Comparison of ENCODE assay signal across 1 cellular context in the genomic region with DNA sequence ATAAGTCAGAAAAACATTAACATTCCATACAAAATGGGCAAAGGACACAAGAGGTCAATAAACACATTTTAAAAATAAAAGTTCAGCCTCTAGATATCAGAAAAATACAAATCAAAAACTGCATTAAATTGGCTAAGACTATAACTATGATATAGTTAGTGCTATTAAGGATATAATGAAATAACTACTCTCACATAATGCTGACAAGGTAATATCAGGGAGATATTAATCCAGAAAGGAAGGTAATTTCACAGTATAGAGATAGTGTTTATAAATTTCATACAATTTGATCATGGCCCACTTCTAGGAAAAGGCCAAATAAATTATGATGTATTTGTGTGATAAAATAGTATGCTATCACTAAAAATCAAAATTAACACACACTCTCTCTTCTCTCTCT.
TF ChIP-seq lines count a peak whose summit lies in the region.

No MANE protein-coding gene starts in this region.

TF ChIP-seq in HEK293, 187 proteins besides CTCF, POLR2A, EP300 and RAD21 (continued from another document):
- no peak for TF ChIP-seq ZNF26 (tag by site-specific recombination; IDR thresholded peaks at IDR 0.05)
- no peak; the same call in 1 of the 2 replicates for TF ChIP-seq PRDM1 (tag by site-specific recombination; IDR thresholded peaks at IDR 0.05)
- no peak for TF ChIP-seq GLI4 (tag by site-specific recombination; IDR thresholded peaks at IDR 0.05)
- TF ChIP-seq, protein P1, sequence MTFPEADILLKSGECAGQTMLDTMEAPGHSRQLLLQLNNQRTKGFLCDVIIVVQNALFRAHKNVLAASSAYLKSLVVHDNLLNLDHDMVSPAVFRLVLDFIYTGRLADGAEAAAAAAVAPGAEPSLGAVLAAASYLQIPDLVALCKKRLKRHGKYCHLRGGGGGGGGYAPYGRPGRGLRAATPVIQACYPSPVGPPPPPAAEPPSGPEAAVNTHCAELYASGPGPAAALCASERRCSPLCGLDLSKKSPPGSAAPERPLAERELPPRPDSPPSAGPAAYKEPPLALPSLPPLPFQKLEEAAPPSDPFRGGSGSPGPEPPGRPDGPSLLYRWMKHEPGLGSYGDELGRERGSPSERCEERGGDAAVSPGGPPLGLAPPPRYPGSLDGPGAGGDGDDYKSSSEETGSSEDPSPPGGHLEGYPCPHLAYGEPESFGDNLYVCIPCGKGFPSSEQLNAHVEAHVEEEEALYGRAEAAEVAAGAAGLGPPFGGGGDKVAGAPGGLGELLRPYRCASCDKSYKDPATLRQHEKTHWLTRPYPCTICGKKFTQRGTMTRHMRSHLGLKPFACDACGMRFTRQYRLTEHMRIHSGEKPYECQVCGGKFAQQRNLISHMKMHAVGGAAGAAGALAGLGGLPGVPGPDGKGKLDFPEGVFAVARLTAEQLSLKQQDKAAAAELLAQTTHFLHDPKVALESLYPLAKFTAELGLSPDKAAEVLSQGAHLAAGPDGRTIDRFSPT (tag by site-specific recombination; IDR thresholded peaks at IDR 0.05) = no peak
- no peak for TF ChIP-seq ZNF544 (tag by site-specific recombination; IDR thresholded peaks at IDR 0.05)
- TF ChIP-seq ZNF514 (tag by site-specific recombination; IDR thresholded peaks at IDR 0.05) = no peak
- TF ChIP-seq ZNF24 (tag by site-specific recombination; IDR thresholded peaks at IDR 0.05) = no peak
- TF ChIP-seq, protein P2, sequence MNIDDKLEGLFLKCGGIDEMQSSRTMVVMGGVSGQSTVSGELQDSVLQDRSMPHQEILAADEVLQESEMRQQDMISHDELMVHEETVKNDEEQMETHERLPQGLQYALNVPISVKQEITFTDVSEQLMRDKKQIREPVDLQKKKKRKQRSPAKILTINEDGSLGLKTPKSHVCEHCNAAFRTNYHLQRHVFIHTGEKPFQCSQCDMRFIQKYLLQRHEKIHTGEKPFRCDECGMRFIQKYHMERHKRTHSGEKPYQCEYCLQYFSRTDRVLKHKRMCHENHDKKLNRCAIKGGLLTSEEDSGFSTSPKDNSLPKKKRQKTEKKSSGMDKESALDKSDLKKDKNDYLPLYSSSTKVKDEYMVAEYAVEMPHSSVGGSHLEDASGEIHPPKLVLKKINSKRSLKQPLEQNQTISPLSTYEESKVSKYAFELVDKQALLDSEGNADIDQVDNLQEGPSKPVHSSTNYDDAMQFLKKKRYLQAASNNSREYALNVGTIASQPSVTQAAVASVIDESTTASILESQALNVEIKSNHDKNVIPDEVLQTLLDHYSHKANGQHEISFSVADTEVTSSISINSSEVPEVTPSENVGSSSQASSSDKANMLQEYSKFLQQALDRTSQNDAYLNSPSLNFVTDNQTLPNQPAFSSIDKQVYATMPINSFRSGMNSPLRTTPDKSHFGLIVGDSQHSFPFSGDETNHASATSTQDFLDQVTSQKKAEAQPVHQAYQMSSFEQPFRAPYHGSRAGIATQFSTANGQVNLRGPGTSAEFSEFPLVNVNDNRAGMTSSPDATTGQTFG (tag by site-specific recombination; IDR thresholded peaks at IDR 0.05; ENCODE audit: borderline replicate concordance) = no peak
- TF ChIP-seq ZNF112 (tag by site-specific recombination; IDR thresholded peaks at IDR 0.05) = no peak
- no peak for TF ChIP-seq ZNF184 (tag by site-specific recombination; IDR thresholded peaks at IDR 0.05)
- no peak for TF ChIP-seq ZNF404 (tag by site-specific recombination; IDR thresholded peaks at IDR 0.05)
- peak; percentile 16; the same call in 1 of the 2 replicates for TF ChIP-seq WT1 (tag by site-specific recombination; IDR thresholded peaks at IDR 0.05)
